12 cellular contexts compared by ENCODE assay signal in genomic region chr22:20563941-20564371, GRCh38. TPM values are rescaled to one million over a fixed set of nuclear protein-coding genes. Genes with fewer than 3 reads are reported as not detected.
DNase-seq lines count a peak whose midpoint lies in the region; TF ChIP-seq lines count a peak whose summit lies in the region.
"Had no signal": no experiment of that assay in that cellular context is flagged by ENCODE, and none has a peak within 500 bp of the region (broad histone marks: within the 10 kb centered on the region; RNA-seq: fewer than 3 reads in every experiment).

No MANE protein-coding gene starts in this region.

- H3K36me3 Mint-ChIP-seq in activated CD4-positive, alpha-beta T cell treated with anti-CD3 and anti-CD28 coated beads, Interleukin-2, amount 10 ng/mL, durations not matched to agents 24 days and 14 days (ENCODE audit: low read depth), result peaks cover 78% of the 10 kb centered on the region
- H3K36me3 Mint-ChIP-seq in chondrocyte (ENCODE audit: low read depth), result peaks cover 30% of the 10 kb centered on the region

- DNase-seq in activated CD4-positive, alpha-beta T cell treated with anti-CD3 and anti-CD28 coated beads, Interleukin-2, amount 10 ng/mL, durations not matched to agents 24 days and 14 days, result no peak
- no peak for DNase-seq in activated CD4-positive, alpha-beta T cell treated with anti-CD3 and anti-CD28 coated beads, Interleukin-2, amount 50 U/mL, for 4 hours
- DNase-seq in SK-N-MC (ENCODE audit: low read depth, low spot score), result no peak
- no peak for DNase-seq in chondrocyte (ENCODE audit: low spot score)
- DNase-seq in neuronal stem cell (ENCODE audit: low spot score), result no peak
- DNase-seq in kidney glomerular epithelial cell (lab: John Stamatoyannopoulos, UW), result no peak
- DNase-seq in hepatic stellate cell (ENCODE audit: low spot score), result no peak
- DNase-seq in OCI-M2 (lab: John Stamatoyannopoulos, UW; ENCODE audit: unreplicated experiment), result no peak
- DNase-seq: cortex of kidney had no signal

- intact Hi-C loops in activated CD4-positive, alpha-beta T cell treated with anti-CD3 and anti-CD28 coated beads, Interleukin-2, amount 10 ng/mL, durations not matched to agents 24 days and 14 days (cut with micrococcal nuclease), result loop anchor here (1.0 to 2.0 kb wide), 2 partner anchors 13 to 55 kb away; no protein-coding TSS in a partner anchor

- H3K27ac ChIP-seq in SK-N-MC, result peak overlapping the region; percentile 80
- no peak overlapping the region for H3K27ac ChIP-seq in neuronal stem cell (replicated peaks; ENCODE audit: low read length)
- H3K27ac ChIP-seq: hepatocyte, testis had no signal

- no peak overlapping the region for H4K91ac ChIP-seq in neuronal stem cell (ENCODE audit: low read depth, low read length, poor library complexity)

- peaks cover 48% of the 10 kb centered on the region for H3K36me3 ChIP-seq in SK-N-MC (ENCODE audit: insufficient read depth, low read length)
- peaks cover 39 to 90% of the 10 kb centered on the region in 2 donors for H3K36me3 ChIP-seq in neuronal stem cell (replicated peaks in 1 of 2; ENCODE audit: control insufficient read depth in 2 of 2, insufficient read depth in 2 of 2, low read length in 2 of 2)

- no peak overlapping the region for H3K4me3 Mint-ChIP-seq in activated CD4-positive, alpha-beta T cell treated with anti-CD3 and anti-CD28 coated beads, Interleukin-2, amount 10 ng/mL, durations not matched to agents 24 days and 14 days
- no peak overlapping the region for H3K4me3 Mint-ChIP-seq in chondrocyte (ENCODE audit: unreplicated experiment)

- peaks cover 65% of the 10 kb centered on the region for H3K4me1 Mint-ChIP-seq in activated CD4-positive, alpha-beta T cell treated with anti-CD3 and anti-CD28 coated beads, Interleukin-2, amount 10 ng/mL, durations not matched to agents 24 days and 14 days
- peaks cover 48% of the 10 kb centered on the region for H3K4me1 Mint-ChIP-seq in chondrocyte (ENCODE audit: low read depth)

- no peak overlapping the region for H4K8ac ChIP-seq in neuronal stem cell (ENCODE audit: low read depth, low read length)

- H2AK5ac ChIP-seq in neuronal stem cell (ENCODE audit: low read depth, low read length), result no peak overlapping the region

- H3K23ac ChIP-seq in neuronal stem cell (ENCODE audit: low read depth, low read length, poor library complexity), result peak overlapping the region; percentile 100

- H3K4me1 ChIP-seq in neuronal stem cell (ENCODE audit: control insufficient read depth in 2 of 2, insufficient read depth in 1 of 2, low read depth in 1 of 2, low read length in 2 of 2), result no peaks in the 10 kb centered on the region

- H2BK120ac ChIP-seq in neuronal stem cell (ENCODE audit: low read depth, low read length), result no peak overlapping the region

- H3K79me1 ChIP-seq in neuronal stem cell (ENCODE audit: low read depth, low read length), result peaks cover 9% of the 10 kb centered on the region

- no CpG with 5 or more reads among the region's 13 CpGs for WGBS in neuronal stem cell (ENCODE audit: extremely low coverage in 2 of 2, insufficient read length in 2 of 2, insufficient replicate concordance in 1 of 2), 2 donors

- H3K27ac Mint-ChIP-seq in activated CD4-positive, alpha-beta T cell treated with anti-CD3 and anti-CD28 coated beads, Interleukin-2, amount 10 ng/mL, durations not matched to agents 24 days and 14 days, result peak overlapping the region; percentile 30
- H3K27ac Mint-ChIP-seq in chondrocyte (ENCODE audit: unreplicated experiment), result peak overlapping the region; percentile 86

- no peak for TF ChIP-seq CTCF in chondrocyte (IDR thresholded peaks at IDR 0.05)

- no peak overlapping the region for H3K4ac ChIP-seq in neuronal stem cell (ENCODE audit: low read length)

- H3K14ac ChIP-seq in neuronal stem cell (ENCODE audit: low read length), result no peak overlapping the region

- H3K9ac ChIP-seq in SK-N-MC (ENCODE audit: insufficient read length) (no peak overlapping the region), neuronal stem cell (ENCODE audit: low read depth, low read length, poor library complexity) (no peak overlapping the region)

- H2AFZ ChIP-seq in neuronal stem cell (ENCODE audit: low read length), result no peak overlapping the region
- H2AFZ ChIP-seq: hepatocyte had no signal

- no peaks in the 10 kb centered on the region for H3K27me3 ChIP-seq in neuronal stem cell (ENCODE audit: control insufficient read depth in 3 of 3, insufficient read depth in 3 of 3, low read depth in 1 of 3, low read length in 3 of 3)
- H3K27me3 ChIP-seq: hepatocyte, testis had no signal

- no peak overlapping the region for H3K18ac ChIP-seq in neuronal stem cell (ENCODE audit: low read length)

- H3K4me3 ChIP-seq in SK-N-MC (0 out of 2 replicates have a peak overlapping the region, but pooled peaks have one; percentile 14), neuronal stem cell (ENCODE audit: low read length in 2 of 2) (no peak overlapping the region)
- H3K4me3 ChIP-seq: GM12878, hepatocyte, testis had no signal

- no peak overlapping the region for H2BK5ac ChIP-seq in neuronal stem cell (ENCODE audit: low read length)

- H3K9me3 ChIP-seq in SK-N-MC (ENCODE audit: low read depth, low read length) (no peaks in the 10 kb centered on the region), neuronal stem cell (replicated peaks in 1 of 2; ENCODE audit: control insufficient read depth in 2 of 2, insufficient read depth in 1 of 2, low read depth in 1 of 2, low read length in 2 of 2) (peaks cover 5 to 10% of the 10 kb centered on the region in 2 donors)
- H3K9me3 ChIP-seq: testis had no signal

- H3K9me3 Mint-ChIP-seq in activated CD4-positive, alpha-beta T cell treated with anti-CD3 and anti-CD28 coated beads, Interleukin-2, amount 10 ng/mL, durations not matched to agents 24 days and 14 days, result peaks cover 5% of the 10 kb centered on the region
- H3K9me3 Mint-ChIP-seq in chondrocyte (ENCODE audit: low read depth), result peaks cover 5% of the 10 kb centered on the region

- no peak overlapping the region for H2BK15ac ChIP-seq in neuronal stem cell (ENCODE audit: low read length)

- no peaks in the 10 kb centered on the region for H3K27me3 Mint-ChIP-seq in activated CD4-positive, alpha-beta T cell treated with anti-CD3 and anti-CD28 coated beads, Interleukin-2, amount 10 ng/mL, durations not matched to agents 24 days and 14 days
- no peaks in the 10 kb centered on the region for H3K27me3 Mint-ChIP-seq in chondrocyte (ENCODE audit: low read depth)

- H2BK12ac ChIP-seq in neuronal stem cell (ENCODE audit: low read length), result no peak overlapping the region

- H3K4me2 ChIP-seq in neuronal stem cell (ENCODE audit: insufficient read depth, low read length, poor library complexity, severe bottlenecking), result no peak overlapping the region
- H3K4me2 ChIP-seq: hepatocyte had no signal

RNA-seq across cellular contexts. Expression of gene MED15, which starts 56.5 kb away (rescaled TPM):
- 113 and 117 TPM in 2 replicates for total RNA-seq in activated CD4-positive, alpha-beta T cell treated with anti-CD3 and anti-CD28 coated beads, Interleukin-2, amount 10 ng/mL, durations not matched to agents 24 days and 14 days
- total RNA-seq in chondrocyte, result 105 to 111 TPM (median 110 TPM) in 3 replicates
- polyA plus RNA-seq in neuronal stem cell (2013, experiment 1 of 2), result 35.8 TPM
- polyA plus RNA-seq in neuronal stem cell (2013, experiment 2 of 2), result 36.1 TPM
